Comparison of ENCODE assay signal across 9 cellular contexts in genomic region chr13:99307247-99307646, GRCh38. TPM values are rescaled to one million over a fixed set of nuclear protein-coding genes. Genes with fewer than 3 reads are reported as not detected.
A peak's percentile ranks its signal among the peaks of the same experiment; 100 is the strongest.
DNase-seq lines count a peak whose midpoint lies in the region; ATAC-seq and TF ChIP-seq lines count a peak whose summit lies in the region.
"Had no signal": no experiment of that assay in that cellular context is flagged by ENCODE, and none has a peak within 500 bp of the region (broad histone marks: within the 10 kb centered on the region; RNA-seq: fewer than 3 reads in every experiment).

Gene GPR183, minus strand, starts transcription at chr13:99307399. Its CDS starts 11,254 bp downstream, at chr13:99296145.

- peaks cover 28 to 91% (median 86%) of the 10 kb centered on the region in 4 donors for H3K4me1 Mint-ChIP-seq in naive thymus-derived CD8-positive, alpha-beta T cell

- POLR2A ChIA-PET in HCT116 (lab: Charles Lee), result no interaction called here
- POLR2A ChIA-PET in naive thymus-derived CD8-positive, alpha-beta T cell (lab: Charles Lee), result interaction anchor here (0.9 to 3.0 kb wide), 6 partner anchors 10 to 76 kb away, joined by 4 to 12 read pairs (median 6); no protein-coding TSS in a partner anchor

- H3K9me3 ChIP-seq in HCT116 (ENCODE audit: control insufficient read depth in 1 of 2, insufficient read depth in 1 of 2, low read depth in 1 of 2, low read length in 2 of 2), result no peaks in the 10 kb centered on the region

- H2AFZ ChIP-seq in HCT116 (ENCODE audit: low read depth, low read length, poor library complexity, severe bottlenecking), result no peak within 1 kb of the TSS

- TF ChIP-seq RAD21 in HCT116 (IDR thresholded peaks at IDR 0.05; ENCODE audit: low read depth), result no peak

- no peaks in the 10 kb centered on the region for H4K20me1 ChIP-seq in HCT116 (ENCODE audit: insufficient read depth)

- intact Hi-C loops in HCT116 (cut with micrococcal nuclease), result no loop called here

- H3K36me3 ChIP-seq in HCT116 (ENCODE audit: control insufficient read depth in 1 of 2, insufficient read depth in 2 of 2, low read length in 2 of 2), result 0 out of 4 replicates have a peak, but pooled peaks cover 0 to 6% of the 10 kb centered on the region in 2 experiments

- H3K9ac ChIP-seq in HCT116 (ENCODE audit: low read length), result peak within 1 kb of the TSS; percentile 35

- H3K79me2 ChIP-seq in HCT116 (ENCODE audit: insufficient read depth, low read length), result peaks cover 23% of the 10 kb centered on the region

- H3K27me3 ChIP-seq in HCT116 (ENCODE audit: insufficient read depth, low read length), result no peaks in the 10 kb centered on the region

- H3K4me2 ChIP-seq in HCT116 (ENCODE audit: low read length), result peak within 1 kb of the TSS; percentile 52

- peaks cover 40 to 66% of the 10 kb centered on the region in 2 experiments for H3K4me1 ChIP-seq in HCT116 (ENCODE audit: control insufficient read depth in 1 of 2, insufficient read depth in 2 of 2, low read length in 2 of 2)

- DNase-seq in HCT116 (ENCODE audit: low read depth, low spot score) (no peak), MV-4-11 (lab: John Stamatoyannopoulos, UW) (peak; percentile 83), coronary artery (ENCODE audit: low spot score) (no peak), HuH-7 (ENCODE audit: low spot score) (no peak), NCI-H2227 treated with DMSO at 0.1 percent for 48 hours (lab: John Stamatoyannopoulos, UW) (no peak), NCI-H748 treated with DMSO at 0.1 percent for 48 hours (lab: John Stamatoyannopoulos, UW) (no peak)
- DNase-seq in naive thymus-derived CD8-positive, alpha-beta T cell, result peak in 5 of 10 donors; percentile 35 to 59 (median 45)

- no peak for TF ChIP-seq POLR2A in HCT116 (IDR thresholded peaks at IDR 0.05; ENCODE audit: borderline replicate concordance, extremely low read depth, insufficient read depth, insufficient read length)

- ATAC-seq in GM18508 (IDR thresholded peaks at IDR 0.05; ENCODE audit: insufficient read depth, unreplicated experiment), result peak; percentile 50
- peak; percentile 43; the same call in 1 of the 2 replicates for ATAC-seq in HCT116
- peak; percentile 88 to 89 for ATAC-seq in naive thymus-derived CD8-positive, alpha-beta T cell

- H3K27ac ChIP-seq in HCT116 (ENCODE audit: low read depth, low read length) (peak within 1 kb of the TSS; percentile 39; the same call in 1 of the 2 replicates), coronary artery (peak within 1 kb of the TSS; percentile 76 to 85)
- H3K27ac ChIP-seq: VCaP had no signal

- no TSS peak for BruUV-seq in HCT116 (replicated peaks; lab: Mats Ljungman, UMichigan)

- no peaks in the 10 kb centered on the region for H3K27me3 Mint-ChIP-seq in naive thymus-derived CD8-positive, alpha-beta T cell

- peaks cover 0 to 54% (median 11%) of the 10 kb centered on the region in 3 donors for H3K36me3 Mint-ChIP-seq in naive thymus-derived CD8-positive, alpha-beta T cell

- RAD21 ChIA-PET in HCT116 (lab: Charles Lee; ENCODE audit: low non-redundant PET in 1 of 2, low total read pairs in 2 of 2, uncharacterized antibody in 2 of 2, unreplicated experiment in 2 of 2), result no interaction called here

- H3K9me3 Mint-ChIP-seq in naive thymus-derived CD8-positive, alpha-beta T cell, result no peaks in the 10 kb centered on the region

- H3K4me3 ChIP-seq in HCT116 (replicated peaks in 1 of 2; ENCODE audit: low read depth in 1 of 2, low read length in 2 of 2), result no peak within 1 kb of the TSS
- peak within 1 kb of the TSS; percentile 44 for H3K4me3 ChIP-seq in coronary artery

- no peaks in the 10 kb centered on the region for H3K9me2 ChIP-seq in HCT116 (ENCODE audit: insufficient read depth)

- H3K27ac Mint-ChIP-seq in naive thymus-derived CD8-positive, alpha-beta T cell, result peak within 1 kb of the TSS; percentile 79 to 94 (median 88)

- peak within 1 kb of the TSS; percentile 68 to 96 (median 86) for H3K4me3 Mint-ChIP-seq in naive thymus-derived CD8-positive, alpha-beta T cell

- CTCF ChIA-PET in HCT116 (lab: Charles Lee), result interaction anchor here (1.0 kb wide), 1 partner anchor 9 kb away, joined by 3 read pairs; no protein-coding TSS in a partner anchor

- TF ChIP-seq CTCF in HCT116 (IDR thresholded peaks at IDR 0.05 in 2 of 3, conservative IDR thresholded peaks at IDR 0.05 in 1 of 3; ENCODE audit: borderline replicate concordance in 1 of 3, insufficient read depth in 1 of 3, low read depth in 2 of 3, low read length in 2 of 3), result no peak
- no peak for TF ChIP-seq CTCF in coronary artery (IDR thresholded peaks at IDR 0.05)

TF ChIP-seq in HCT116, 20 proteins besides CTCF, POLR2A, EP300 and RAD21:
- TF ChIP-seq CEBPB (IDR thresholded peaks at IDR 0.05; ENCODE audit: low read depth) (no peak), ELF1 (IDR thresholded peaks at IDR 0.05; ENCODE audit: borderline replicate concordance, low read depth) (no peak), SRF (IDR thresholded peaks at IDR 0.05; ENCODE audit: low read depth) (peak; percentile 62), FOSL1 (IDR thresholded peaks at IDR 0.05; ENCODE audit: low read depth) (no peak), ZBTB33 (IDR thresholded peaks at IDR 0.05; ENCODE audit: extremely low read depth, insufficient replicate concordance, low read length) (no peak), MAX (IDR thresholded peaks at IDR 0.05) (0 out of 2 replicates have a peak, but pooled peaks have one; percentile 7), EZH2phosphoT487 (IDR thresholded peaks at IDR 0.05; ENCODE audit: borderline replicate concordance) (no peak)

RNA-seq across cellular contexts. Expression of gene GPR183, which starts in this region (rescaled TPM):
- 0.30 TPM for total RNA-seq in HCT116 (2021; ENCODE audit: unreplicated experiment)
- polyA plus RNA-seq in HCT116 (2012), result 0.13 and 0.19 TPM in 2 replicates
- total RNA-seq in naive thymus-derived CD8-positive, alpha-beta T cell, result 10 to 100 TPM in 1 of 2 experiments, 1 to 10 TPM in 1; 8.4 to 10.4 TPM
- 10 to 100 TPM in 2 of 3 donors, 1 to 10 TPM in 1; 9.2 to 35.5 (median 13.1) TPM for polyA plus RNA-seq in naive thymus-derived CD8-positive, alpha-beta T cell

Comparison
In these comparisons a context has a peak if more than half of its experiments do, and no peak if none do; other contexts are left out.
1. Peak in ATAC-seq, H3K27ac ChIP-seq, H3K9ac ChIP-seq and H3K4me2 ChIP-seq in HCT116; RNA of the gene not detected or under 1 TPM.